Comparison of ENCODE assay signal across 1 cellular context in genomic region chr16:21567496-21567895, GRCh38.
TF ChIP-seq lines count a peak whose summit lies in the region.

No MANE protein-coding gene starts in this region.

TF ChIP-seq in K562, 482 proteins besides CTCF, POLR2A, EP300 and RAD21:
- TF ChIP-seq ZFX (CRISPR knock-in tag; IDR thresholded peaks at IDR 0.05) (0 out of 2 replicates have a peak, but pooled peaks have one; percentile 17), THRB (CRISPR knock-in tag; conservative IDR thresholded peaks at IDR 0.05) (0 out of 2 replicates have a peak, but pooled peaks have one; percentile 8)
TF ChIP-seq in K562: peak in this region for 2; not testable (repeated sequence) for 480.
